Comparison of ENCODE assay signal across 8 cellular contexts in the genomic region with DNA sequence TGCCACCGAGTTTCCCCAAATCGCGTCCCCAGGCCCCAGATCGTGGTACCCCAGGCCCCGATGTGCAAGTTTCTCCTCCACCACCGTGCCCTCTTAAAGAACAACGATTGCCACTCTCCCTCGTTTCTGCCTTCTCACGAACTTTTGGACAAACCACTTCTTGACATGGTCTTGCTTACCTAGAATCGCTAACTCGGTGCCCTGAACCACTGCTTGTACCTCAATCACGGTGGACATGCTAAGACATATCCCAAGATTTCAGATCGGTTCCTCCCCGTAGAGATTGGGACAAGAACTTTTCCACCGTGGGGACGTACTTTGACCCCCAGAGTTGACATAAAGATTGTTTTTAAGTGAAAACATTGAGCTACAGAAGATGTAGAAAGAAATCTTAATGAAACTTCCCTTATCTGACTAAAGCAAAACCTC. TPM values are rescaled to one million over a fixed set of nuclear protein-coding genes. Genes with fewer than 3 reads are reported as not detected.
DNase-seq lines count a peak whose midpoint lies in the region; ATAC-seq and TF ChIP-seq lines count a peak whose summit lies in the region.

No MANE protein-coding gene starts in this region.

- H3K27me3 Mint-ChIP-seq in CD14-positive monocyte (ENCODE audit: low read depth in 3 of 3) (peaks cover 0 to 5% (median 0%) of the 10 kb centered on the region in 3 donors), natural killer cell (ENCODE audit: low read depth in 2 of 2) (no peaks in the 10 kb centered on the region)

- intact Hi-C loops in CD14-positive monocyte (cut with micrococcal nuclease) = loop anchor here in 1 of 2 donors (10.0 kb wide), 1 partner anchor 235 kb away; a partner anchor contains a TSS
- intact Hi-C loops in natural killer cell (cut with micrococcal nuclease) = loop anchor here (1.0 to 5.0 kb wide), 4 partner anchors 15 to 230 kb away; a partner anchor contains a TSS

- DNase-seq in CD14-positive monocyte (ENCODE audit: low spot score) (no peak), cardiac fibroblast (ENCODE audit: low read depth in 2 of 2) (no peak), natural killer cell (no peak), glomerular visceral epithelial cell (ENCODE audit: extremely low spot score) (no peak), kidney glomerular epithelial cell (lab: John Stamatoyannopoulos, UW) (no peak)

- H3K4me1 Mint-ChIP-seq in CD14-positive monocyte (peaks cover 42% of the 10 kb centered on the region), natural killer cell (peaks cover 49 to 51% of the 10 kb centered on the region in 2 donors)

- H3K9me3 Mint-ChIP-seq in CD14-positive monocyte (peaks cover 5 to 9% (median 5%) of the 10 kb centered on the region in 7 donors), natural killer cell (peaks cover 0 to 4% of the 10 kb centered on the region in 2 donors)

- ATAC-seq in HG03439 (IDR thresholded peaks at IDR 0.05; ENCODE audit: unreplicated experiment) (peak; percentile 0), natural killer cell (peak in 1 of 3 donors; percentile 1), GM21515 (IDR thresholded peaks at IDR 0.05; ENCODE audit: unreplicated experiment) (no peak), HG02870 (IDR thresholded peaks at IDR 0.05; ENCODE audit: unreplicated experiment) (no peak)

- H3K4me3 Mint-ChIP-seq in CD14-positive monocyte (peak overlapping the region; percentile 85 to 96), natural killer cell (peak overlapping the region; percentile 97)

- no peaks in the 10 kb centered on the region for H3K36me3 Mint-ChIP-seq in CD14-positive monocyte
- peaks cover 10% of the 10 kb centered on the region for H3K36me3 Mint-ChIP-seq in natural killer cell

- H3K4me3 ChIP-seq in cardiac fibroblast (replicated peaks in 1 of 2; ENCODE audit: low read depth in 2 of 2, low read length in 2 of 2) = peak overlapping the region; percentile 94 to 97

- H3K27ac Mint-ChIP-seq in CD14-positive monocyte (peak overlapping the region; percentile 91 to 99 (median 97)), natural killer cell (peak overlapping the region; percentile 96 to 99)

- TF ChIP-seq CTCF in CD14-positive monocyte (IDR thresholded peaks at IDR 0.05) (no peak), cardiac fibroblast (IDR thresholded peaks at IDR 0.05; ENCODE audit: low read depth, low read length) (no peak), natural killer cell (IDR thresholded peaks at IDR 0.05) (no peak)

RNA-seq across cellular contexts. Expression of a gene that starts 0.5 kb away (rescaled TPM):
- 10 to 100 TPM; 21.2 to 30.2 TPM for polyA plus RNA-seq in CD14-positive monocyte
- 100 to 1,000 TPM; 129 to 153 (median 137) TPM for total RNA-seq in natural killer cell
